ENCODE assay signal across 8 cellular contexts in genomic region chr6:37699138-37699766, GRCh38. TPM values are rescaled to one million over a fixed set of nuclear protein-coding genes. Genes with fewer than 3 reads are reported as not detected.
DNase-seq lines count a peak whose midpoint lies in the region; TF ChIP-seq lines count a peak whose summit lies in the region.

No MANE protein-coding gene starts in this region.

- no peaks in the 10 kb centered on the region for H3K36me3 Mint-ChIP-seq in brain

- in situ Hi-C loops in G401 (cut with HindIII; ENCODE audit: low sequenced_read_pairs) = no loop called here

- peaks cover 0 to 6% (median 2%) of the 10 kb centered on the region in 5 experiments for H3K9me3 Mint-ChIP-seq in brain

- DNase-seq in G401 (ENCODE audit: low spot score) (peak; percentile 65), NCI-H69 (lab: John Stamatoyannopoulos, UW) (peak; percentile 69), mucosa of gallbladder (ENCODE audit: low spot score) (peak; percentile 14), SIG-M5 (lab: John Stamatoyannopoulos, UW) (no peak), NCI-H1092 (lab: John Stamatoyannopoulos, UW) (no peak), iPS-NIHi7 (ENCODE audit: extremely low spot score) (no peak), NCI-H1694 (lab: John Stamatoyannopoulos, UW) (no peak)

- peaks cover 40% of the 10 kb centered on the region for H3K4me1 Mint-ChIP-seq in brain

- no peak for TF ChIP-seq CTCF in brain (conservative IDR thresholded peaks at IDR 0.05)

- peaks cover 47% of the 10 kb centered on the region for H3K27me3 Mint-ChIP-seq in brain

- H3K4me3 Mint-ChIP-seq in brain = peak overlapping the region; percentile 79 to 92 (median 82)

- peak overlapping the region; percentile 28 to 81 (median 77) for H3K27ac Mint-ChIP-seq in brain

RNA-seq across cellular contexts. Expression of gene MDGA1, which starts 1.6 kb away (rescaled TPM):
- 17.7 and 19.6 TPM in 2 replicates for total RNA-seq in G401 (2014; rRNA removed; shearing (Covaris generic))
- 42.2 TPM for polyA plus RNA-seq in brain (ENCODE audit: insufficient read depth, low read depth, low replicate concordance)
- 11.5 TPM for total RNA-seq in mucosa of gallbladder

Comparison
In these comparisons a context has a peak if more than half of its experiments do, and no peak if none do; other contexts are left out.
1. DNase-seq: peak in G401 (single experiment), NCI-H69 (single experiment) and mucosa of gallbladder (single experiment); none in SIG-M5 (single experiment), NCI-H1092 (single experiment), iPS-NIHi7 (single experiment) and NCI-H1694 (single experiment).